22 cellular contexts compared by ENCODE assay signal in the genomic region with DNA sequence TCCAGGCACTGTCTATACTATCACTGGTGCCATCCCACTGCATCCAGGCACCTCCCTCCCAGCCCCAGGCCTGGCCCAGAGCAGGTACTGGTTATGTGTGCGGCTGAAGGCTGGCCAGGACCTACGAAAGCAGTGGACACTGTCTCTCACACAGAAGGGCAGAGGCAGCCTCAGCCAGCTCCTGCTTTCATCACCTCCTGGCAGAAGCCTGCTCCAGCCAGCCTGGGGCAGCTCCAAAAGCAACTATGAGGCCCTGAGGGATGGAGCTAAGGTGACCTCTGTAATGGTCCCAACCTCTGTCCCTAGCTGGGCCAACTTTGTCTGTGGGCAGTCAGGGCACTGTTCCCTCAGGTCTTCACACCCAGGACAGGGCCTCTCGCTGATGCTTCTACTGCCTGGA. TPM values are rescaled to one million over a fixed set of nuclear protein-coding genes. Genes with fewer than 3 reads are reported as not detected.
DNase-seq lines count a peak whose midpoint lies in the region; ATAC-seq, FAIRE-seq and TF ChIP-seq lines count a peak whose summit lies in the region.
"Had no signal": no experiment of that assay in that cellular context is flagged by ENCODE, and none has a peak within 500 bp of the region (broad histone marks: within the 10 kb centered on the region; RNA-seq: fewer than 3 reads in every experiment).

No MANE protein-coding gene starts in this region.

- H4K91ac ChIP-seq in neuronal stem cell (ENCODE audit: low read depth, low read length, poor library complexity) = no peak overlapping the region

- H3K18ac ChIP-seq in neuronal stem cell (ENCODE audit: low read length) = no peak overlapping the region

- no peak overlapping the region for H2BK5ac ChIP-seq in neuronal stem cell (ENCODE audit: low read length)

- no peak for DNase-seq in Right ventricle myocardium inferior (ENCODE audit: missing footprints)
- no peak for DNase-seq in cardiac septum (ENCODE audit: low spot score)
- no peak for DNase-seq in kidney
- DNase-seq in neuronal stem cell (ENCODE audit: low spot score) = no peak
- DNase-seq in uterus = peak in 1 of 2 donors; percentile 69
- no peak for DNase-seq in HEK293T (ENCODE audit: extremely low spot score)
- DNase-seq in NCI-H2171 treated with DMSO at 0.1 percent for 48 hours (lab: John Stamatoyannopoulos, UW) = no peak
- DNase-seq: activated CD4-positive, alpha-beta T cell treated with anti-CD3 and anti-CD28 coated beads, Interleukin-2, amount 10 ng/mL, durations not matched to agents 24 days and 14 days; activated naive CD4-positive, alpha-beta T cell; cortex of kidney; NCI-H1436 treated with DMSO at 0.1 percent for 48 hours; NCI-H345; stimulated activated CD4-positive, alpha-beta T cell treated with anti-CD3 and anti-CD28 coated beads, Interleukin-12 subunit alpha, Interleukin-12 subunit beta, amount 100 ng/mL, for 4 hours had no signal

- TF ChIP-seq CTCF in kidney (IDR thresholded peaks at IDR 0.05; ENCODE audit: borderline replicate concordance, extremely low read depth, insufficient read depth) (no peak), uterus (IDR thresholded peaks at IDR 0.05) (no peak)

- H3K27me3 ChIP-seq in neuronal stem cell (ENCODE audit: control insufficient read depth in 3 of 3, insufficient read depth in 3 of 3, low read depth in 1 of 3, low read length in 3 of 3) (no peaks in the 10 kb centered on the region), uterus (no peaks in the 10 kb centered on the region)
- H3K27me3 ChIP-seq: BLaER1 had no signal

- H2BK15ac ChIP-seq in neuronal stem cell (ENCODE audit: low read length) = no peak overlapping the region

- no peak for FAIRE-seq in kidney (lab: Jason Lieb, UNC)
- FAIRE-seq: A549, G401.6 had no signal

- H3K9ac ChIP-seq in kidney (ENCODE audit: low read length in 2 of 2) (peak overlapping the region in 1 of 2 donors; percentile 48), neuronal stem cell (ENCODE audit: low read depth, low read length, poor library complexity) (peak overlapping the region; percentile 53)
- H3K9ac ChIP-seq: BLaER1 had no signal

- no peak overlapping the region for H3K4ac ChIP-seq in neuronal stem cell (ENCODE audit: low read length)

- H2BK120ac ChIP-seq in neuronal stem cell (ENCODE audit: low read depth, low read length) = no peak overlapping the region

- no peak overlapping the region for H2AK5ac ChIP-seq in neuronal stem cell (ENCODE audit: low read depth, low read length)

- POLR2A ChIA-PET in HEK293T (lab: Yijun Ruan, JAX) = no interaction called here

- H3K27ac ChIP-seq in kidney (ENCODE audit: low read depth in 2 of 2, low read length in 2 of 2) = peak overlapping the region; percentile 56 to 72
- no peak overlapping the region for H3K27ac ChIP-seq in neuronal stem cell (replicated peaks; ENCODE audit: low read length)
- H3K27ac ChIP-seq in uterus = peak overlapping the region; percentile 13 to 38
- H3K27ac ChIP-seq: A549, BLaER1, thoracic aorta had no signal

- CTCF ChIA-PET in HEK293T (lab: Yijun Ruan, JAX) = interaction anchor here (1.4 to 1.5 kb wide), 2 partner anchors 14 to 123 kb away, joined by 3 read pairs; a partner anchor contains a TSS

- no peak overlapping the region for H3K4me2 ChIP-seq in neuronal stem cell (ENCODE audit: insufficient read depth, low read length, poor library complexity, severe bottlenecking)
- H3K4me2 ChIP-seq: A549, BLaER1 had no signal

- no peak overlapping the region for H3K14ac ChIP-seq in neuronal stem cell (ENCODE audit: low read length)

- ATAC-seq in Right ventricle myocardium inferior = peak; percentile 43
- no peak for ATAC-seq in HG03571 (IDR thresholded peaks at IDR 0.05; ENCODE audit: unreplicated experiment)
- ATAC-seq: A549, left colon had no signal

- no peak for TF ChIP-seq POLR2A in uterus (IDR thresholded peaks at IDR 0.05)

- H4K8ac ChIP-seq in neuronal stem cell (ENCODE audit: low read depth, low read length) = no peak overlapping the region

- no peak overlapping the region for H3K4me3 ChIP-seq in kidney (ENCODE audit: low read length in 2 of 2)
- H3K4me3 ChIP-seq in neuronal stem cell (ENCODE audit: low read length in 2 of 2) = no peak overlapping the region
- no peak overlapping the region for H3K4me3 ChIP-seq in uterus
- H3K4me3 ChIP-seq: A549, BLaER1, thoracic aorta had no signal

- peaks cover 60 to 61% of the 10 kb centered on the region in 2 donors for H3K4me1 ChIP-seq in kidney (ENCODE audit: control insufficient read depth in 1 of 2, insufficient read depth in 1 of 2, low read depth in 1 of 2, low read length in 2 of 2)
- peaks cover 3 to 7% of the 10 kb centered on the region in 2 donors for H3K4me1 ChIP-seq in neuronal stem cell (ENCODE audit: control insufficient read depth in 2 of 2, insufficient read depth in 1 of 2, low read depth in 1 of 2, low read length in 2 of 2)
- H3K4me1 ChIP-seq in uterus = peaks cover 13 to 41% of the 10 kb centered on the region in 2 donors

- WGBS in neuronal stem cell (ENCODE audit: extremely low coverage in 2 of 2, insufficient read length in 2 of 2, insufficient replicate concordance in 1 of 2), 2 donors = no CpG with 5 or more reads among the region's 3 CpGs

- intact Hi-C loops in Right ventricle myocardium inferior (cut with DNase I) = no loop called here
- intact Hi-C loops in cardiac septum (cut with DNase I) = no loop called here
- intact Hi-C loops in kidney (cut with DNase I) = no loop called here
- intact Hi-C loops in uterus (cut with DNase I; ENCODE audit: low total_unique reads) = no loop called here

- no peaks in the 10 kb centered on the region for H3K9me3 ChIP-seq in kidney (ENCODE audit: control insufficient read depth in 1 of 2, low read length in 2 of 2)
- H3K9me3 ChIP-seq in neuronal stem cell (replicated peaks in 1 of 2; ENCODE audit: control insufficient read depth in 2 of 2, insufficient read depth in 1 of 2, low read depth in 1 of 2, low read length in 2 of 2) = no peaks in the 10 kb centered on the region
- H3K9me3 ChIP-seq in uterus = no peaks in the 10 kb centered on the region
- H3K9me3 ChIP-seq: A549, BLaER1, thoracic aorta had no signal

- H2BK12ac ChIP-seq in neuronal stem cell (ENCODE audit: low read length) = no peak overlapping the region

- H3K23ac ChIP-seq in neuronal stem cell (ENCODE audit: low read depth, low read length, poor library complexity) = peak overlapping the region; percentile 11

- H3K79me1 ChIP-seq in neuronal stem cell (ENCODE audit: low read depth, low read length) = peaks cover 4% of the 10 kb centered on the region

- H3K36me3 ChIP-seq in kidney (ENCODE audit: control insufficient read depth in 1 of 2, insufficient read depth in 2 of 2, low read length in 2 of 2) (peaks cover 10 to 16% of the 10 kb centered on the region in 2 donors), neuronal stem cell (replicated peaks in 1 of 2; ENCODE audit: control insufficient read depth in 2 of 2, insufficient read depth in 2 of 2, low read length in 2 of 2) (peaks cover 0 to 41% of the 10 kb centered on the region in 2 donors), uterus (no peaks in the 10 kb centered on the region)

- H2AFZ ChIP-seq in neuronal stem cell (ENCODE audit: low read length) = no peak overlapping the region

TF ChIP-seq in HEK293T, 16 proteins besides CTCF, POLR2A, EP300 and RAD21:
- no peak for TF ChIP-seq HDGF (IDR thresholded peaks at IDR 0.05; ENCODE audit: borderline replicate concordance)
- no peak for TF ChIP-seq ELF4 (IDR thresholded peaks at IDR 0.05)
- no peak for TF ChIP-seq L3MBTL2 (conservative IDR thresholded peaks at IDR 0.05)
- TF ChIP-seq SP1 (IDR thresholded peaks at IDR 0.05) = no peak
- TF ChIP-seq SUZ12 (IDR thresholded peaks at IDR 0.05) = no peak
- TF ChIP-seq FOXA1 (IDR thresholded peaks at IDR 0.05) = no peak
- TF ChIP-seq NFRKB (IDR thresholded peaks at IDR 0.05) = no peak

RNA-seq across cellular contexts. Expression of a gene that starts 18.8 kb away (rescaled TPM):
- total RNA-seq in Right ventricle myocardium inferior (0.81 TPM), cardiac septum (0.27 TPM), kidney (139 TPM), uterus (10 to 100 TPM in 2 of 4 donors, 1 to 10 TPM in 2; 1.2 to 82.1 (median 9.7) TPM)
- polyA plus RNA-seq in kidney (ENCODE audit: insufficient read depth, low read depth, low replicate concordance) = 1,022 TPM
- polyA plus RNA-seq in neuronal stem cell (2013, experiment 1 of 2) = 1.1 TPM
- polyA plus RNA-seq in neuronal stem cell (2013, experiment 2 of 2) = 0.78 TPM
- total RNA-seq: thoracic aorta had no signal

RNA-seq across cellular contexts. Expression of a gene that starts 31.2 kb away (rescaled TPM):
- total RNA-seq in Right ventricle myocardium inferior = 67.7 TPM
- 58.8 TPM for total RNA-seq in cardiac septum
- total RNA-seq in kidney = 100 TPM
- 208 TPM for polyA plus RNA-seq in kidney (ENCODE audit: insufficient read depth, low read depth, low replicate concordance)
- 20.8 TPM for polyA plus RNA-seq in neuronal stem cell (2013, experiment 1 of 2)
- polyA plus RNA-seq in neuronal stem cell (2013, experiment 2 of 2) = 20.9 TPM
- total RNA-seq in uterus = 100 to 1,000 TPM in 2 of 4 donors, 10 to 100 TPM in 2; 67.4 to 243 (median 100) TPM

RNA-seq across cellular contexts. Expression of a gene that starts 33.5 kb away (rescaled TPM):
- total RNA-seq in Right ventricle myocardium inferior = 2.9 TPM
- 4.6 TPM for total RNA-seq in cardiac septum
- total RNA-seq in kidney = 23.6 TPM
- polyA plus RNA-seq in kidney (ENCODE audit: insufficient read depth, low read depth, low replicate concordance) = 14.6 TPM
- 4.1 TPM for polyA plus RNA-seq in neuronal stem cell (2013, experiment 1 of 2)
- polyA plus RNA-seq in neuronal stem cell (2013, experiment 2 of 2) = 4.7 TPM
- 10 to 100 TPM; 14.7 to 30.6 (median 25.6) TPM for total RNA-seq in uterus

RNA-seq across cellular contexts. Expression of a gene that starts 33.6 kb away (rescaled TPM):
- total RNA-seq in Right ventricle myocardium inferior (not detected), cardiac septum (not detected), kidney (not detected), uterus (not detected)
- 2.7 TPM for polyA plus RNA-seq in kidney (ENCODE audit: insufficient read depth, low read depth, low replicate concordance)
- not detected for polyA plus RNA-seq in neuronal stem cell (2013, experiment 1 of 2)
- polyA plus RNA-seq in neuronal stem cell (2013, experiment 2 of 2) = not detected
- total RNA-seq: activated CD4-positive, alpha-beta T cell treated with anti-CD3 and anti-CD28 coated beads, Interleukin-2, amount 10 ng/mL, durations not matched to agents 24 days and 14 days; aorta; left colon; myocyte; progenitor cell of endocrine pancreas; thoracic aorta had no signal
- polyA plus RNA-seq: A549 had no signal

RNA-seq across cellular contexts. Expression of a gene that starts 56.4 kb away (rescaled TPM):
- total RNA-seq in Right ventricle myocardium inferior (9.5 TPM), cardiac septum (9.6 TPM), kidney (8.2 TPM), uterus (10 to 100 TPM; 13.4 to 26.6 (median 16.2) TPM)
- 108 TPM for polyA plus RNA-seq in kidney (ENCODE audit: insufficient read depth, low read depth, low replicate concordance)
- polyA plus RNA-seq in neuronal stem cell (2013, experiment 1 of 2) = 20.8 TPM
- polyA plus RNA-seq in neuronal stem cell (2013, experiment 2 of 2) = 19.8 TPM
- total RNA-seq: activated CD4-positive, alpha-beta T cell treated with anti-CD3 and anti-CD28 coated beads, Interleukin-2, amount 10 ng/mL, durations not matched to agents 24 days and 14 days had no signal
